Comparison of ENCODE assay signal across 8 cellular contexts in the genomic region with DNA sequence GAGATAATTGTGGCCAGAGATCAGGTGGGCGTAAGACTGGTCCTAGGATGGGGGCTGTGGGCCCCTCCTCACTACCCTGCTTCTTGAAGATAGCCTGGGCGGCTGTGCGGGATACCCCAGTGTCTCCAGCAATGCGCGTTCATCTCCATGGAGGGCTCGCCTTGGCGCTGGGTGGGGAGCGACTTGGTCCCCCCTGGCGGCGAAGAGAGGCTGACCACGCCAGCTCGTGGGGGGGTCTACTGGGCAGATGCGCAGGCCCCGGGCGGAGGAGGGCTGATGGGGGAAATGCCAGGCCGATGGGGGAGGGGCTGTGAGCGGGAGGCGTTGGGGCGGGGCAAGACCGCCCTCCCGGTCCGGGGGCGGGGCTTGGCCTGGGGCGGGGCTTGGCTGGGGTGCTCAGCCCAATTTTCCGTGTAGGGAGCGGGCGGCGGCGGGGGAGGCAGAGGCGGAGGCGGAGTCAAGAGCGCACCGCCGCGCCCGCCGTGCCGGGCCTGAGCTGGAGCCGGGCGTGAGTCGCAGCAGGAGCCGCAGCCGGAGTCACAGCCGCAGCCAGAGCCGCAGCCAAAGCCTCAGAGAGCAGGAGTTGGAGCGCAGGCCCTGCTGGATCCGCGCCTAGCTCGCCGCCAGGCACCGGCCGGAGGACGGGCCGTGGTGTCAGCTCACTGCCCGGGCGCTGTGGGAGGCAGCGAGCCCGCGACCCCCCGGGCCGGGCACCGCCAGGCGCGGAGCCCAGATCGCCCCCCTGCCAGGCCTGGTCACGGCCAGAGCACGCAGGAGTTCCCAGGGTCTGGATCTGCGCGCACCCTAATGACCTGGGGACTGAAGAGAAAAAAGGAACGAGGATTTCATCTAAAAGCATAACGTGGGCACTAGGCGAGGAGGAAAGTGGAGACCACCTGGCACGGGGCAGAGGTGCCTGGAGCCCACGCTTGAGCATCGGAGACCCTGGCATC. TPM values are rescaled to one million over a fixed set of nuclear protein-coding genes. Genes with fewer than 3 reads are reported as not detected.
DNase-seq lines count a peak whose midpoint lies in the region; FAIRE-seq lines count a peak whose summit lies in the region.

A gene with protein sequence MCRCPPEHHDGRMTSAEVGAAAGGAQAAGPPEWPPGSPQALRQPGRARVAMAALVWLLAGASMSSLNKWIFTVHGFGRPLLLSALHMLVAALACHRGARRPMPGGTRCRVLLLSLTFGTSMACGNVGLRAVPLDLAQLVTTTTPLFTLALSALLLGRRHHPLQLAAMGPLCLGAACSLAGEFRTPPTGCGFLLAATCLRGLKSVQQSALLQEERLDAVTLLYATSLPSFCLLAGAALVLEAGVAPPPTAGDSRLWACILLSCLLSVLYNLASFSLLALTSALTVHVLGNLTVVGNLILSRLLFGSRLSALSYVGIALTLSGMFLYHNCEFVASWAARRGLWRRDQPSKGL (plus strand): TSS at position 509 of the 953 bp plus-strand sequence. CDS start 670 bp downstream, outside the sequence.

- H3K9ac ChIP-seq in ES-I3 (ENCODE audit: low read depth, low read length), result peak within 1 kb of the TSS; percentile 85

- no peaks in the 10 kb centered on the region for H3K9me3 ChIP-seq in ES-I3 (ENCODE audit: control insufficient read depth, insufficient read depth, low read length)

- FAIRE-seq in frontal cortex (lab: Jason Lieb, UNC), result no peak

- H3K4me1 ChIP-seq in ES-I3 (ENCODE audit: insufficient read depth, low read length), result no peaks in the 10 kb centered on the region; the same call in 1 of the 2 replicates

- DNase-seq in H4 (ENCODE audit: low spot score), result peak; percentile 44
- peak; percentile 82 for DNase-seq in M059J (ENCODE audit: low read depth)
- peak; percentile 56 for DNase-seq in SHP77 treated with DMSO at 0.1 percent for 48 hours (lab: John Stamatoyannopoulos, UW)
- peak; percentile 93 for DNase-seq in activated naive CD4-positive, alpha-beta T cell treated with Interleukin-2 at 50 U/mL for 16 hours
- peak; percentile 98 to 99 for DNase-seq in frontal cortex (ENCODE audit: low spot score in 2 of 2)
- peak; percentile 41 for DNase-seq in non-pigmented ciliary epithelial cell (ENCODE audit: low read depth)
- DNase-seq in superior temporal gyrus (ENCODE audit: extremely low spot score), result peak; percentile 86

- no peaks in the 10 kb centered on the region for H3K36me3 ChIP-seq in ES-I3 (ENCODE audit: insufficient read depth, low read length)

RNA-seq across cellular contexts. Expression of the gene that starts here (rescaled TPM):
- 0.56 and 1.8 TPM in 2 replicates for total RNA-seq in H4 (2014; rRNA removed; shearing (Covaris generic))
- total RNA-seq in M059J (2014; rRNA removed; shearing (Covaris generic)), result 7.6 and 9.0 TPM in 2 replicates
- 6.5 TPM for total RNA-seq in frontal cortex

Comparison
In these comparisons a context has a peak if more than half of its experiments do, and no peak if none do; other contexts are left out.
1. Peak in every context shown above with its lines: DNase-seq.
2. DNase-seq: peak in every context shown above with its lines; median percentile 98 in frontal cortex; 93 in activated naive CD4-positive, alpha-beta T cell treated with Interleukin-2 at 50 U/mL for 16 hours; 86 in superior temporal gyrus; 82 in M059J; 56 in SHP77 treated with DMSO at 0.1 percent for 48 hours; 44 in H4; 41 in non-pigmented ciliary epithelial cell.